ENCODE assay signal across 7 cellular contexts in genomic region chr11:27506200-27507182, GRCh38. TPM values are rescaled to one million over a fixed set of nuclear protein-coding genes. Genes with fewer than 3 reads are reported as not detected.
DNase-seq lines count a peak whose midpoint lies in the region; ATAC-seq, FAIRE-seq and TF ChIP-seq lines count a peak whose summit lies in the region.

TSS of gene LIN7C (minus strand) at chr11:27506769. CDS start at chr11:27506752, 17 bp downstream.

- peak within 1 kb of the TSS; percentile 100 for H3K27ac Mint-ChIP-seq in T-helper 2 cell treated with Interferon-gamma antibody and Interleukin-4, amounts not matched to agents 5 μg/mL and 100 μg/mL, for 36 hours
- peak within 1 kb of the TSS; percentile 98 for H3K27ac Mint-ChIP-seq in astrocyte (ENCODE audit: unreplicated experiment)

- peak; percentile 99 for DNase-seq in NCI-H187 treated with DMSO at 0.1 percent for 48 hours (lab: John Stamatoyannopoulos, UW)
- peak; percentile 85 for DNase-seq in T-helper 2 cell treated with Interferon-gamma antibody and Interleukin-4, amounts not matched to agents 5 μg/mL and 100 μg/mL, for 36 hours (ENCODE audit: low spot score)
- DNase-seq in astrocyte (ENCODE audit: low read depth): peak; percentile 84
- peak; percentile 90 to 93 for DNase-seq in hippocampal formation (lab: John Stamatoyannopoulos, UW)
- peak; percentile 76 for DNase-seq in retinal pigment epithelial cell (ENCODE audit: low read depth)

- peak; percentile 89 for ATAC-seq in GM18499 (IDR thresholded peaks at IDR 0.05; ENCODE audit: insufficient read depth, unreplicated experiment)
- peak; percentile 94 for ATAC-seq in HG02943 (IDR thresholded peaks at IDR 0.05; ENCODE audit: low read depth, unreplicated experiment)

- TF ChIP-seq CTCF in astrocyte (IDR thresholded peaks at IDR 0.05; ENCODE audit: insufficient read depth, low read depth, low read length): peak; percentile 3
- TF ChIP-seq CTCF in retinal pigment epithelial cell (conservative IDR thresholded peaks at IDR 0.05; ENCODE audit: low read depth, low read length): peak; percentile 7

- peaks cover 33% of the 10 kb centered on the region for H4K20me1 ChIP-seq in astrocyte (ENCODE audit: insufficient read depth, low read length)

- H3K27me3 ChIP-seq in astrocyte (ENCODE audit: insufficient read depth, low read length): no peaks in the 10 kb centered on the region

- H3K36me3 ChIP-seq in astrocyte (ENCODE audit: insufficient read depth, low read length): peaks cover 8% of the 10 kb centered on the region

- H3K4me3 ChIP-seq in astrocyte (ENCODE audit: insufficient read depth, low read depth, low read length) (peak within 1 kb of the TSS; percentile 100), retinal pigment epithelial cell (ENCODE audit: low read length) (peak within 1 kb of the TSS; percentile 99)

- H3K9me3 ChIP-seq in astrocyte (ENCODE audit: insufficient read depth, low read depth, low read length): no peaks in the 10 kb centered on the region

- no peaks in the 10 kb centered on the region for H3K9me3 Mint-ChIP-seq in T-helper 2 cell treated with Interferon-gamma antibody and Interleukin-4, amounts not matched to agents 5 μg/mL and 100 μg/mL, for 36 hours
- no peaks in the 10 kb centered on the region for H3K9me3 Mint-ChIP-seq in astrocyte (ENCODE audit: unreplicated experiment)

- H3K27ac ChIP-seq in astrocyte (ENCODE audit: low read depth, low read length): peak within 1 kb of the TSS; percentile 98

- peaks cover 12% of the 10 kb centered on the region for H3K36me3 Mint-ChIP-seq in T-helper 2 cell treated with Interferon-gamma antibody and Interleukin-4, amounts not matched to agents 5 μg/mL and 100 μg/mL, for 36 hours (ENCODE audit: low read depth)
- peaks cover 3% of the 10 kb centered on the region for H3K36me3 Mint-ChIP-seq in astrocyte (ENCODE audit: low read depth, unreplicated experiment)

- H3K27me3 Mint-ChIP-seq in T-helper 2 cell treated with Interferon-gamma antibody and Interleukin-4, amounts not matched to agents 5 μg/mL and 100 μg/mL, for 36 hours (ENCODE audit: low read depth): no peaks in the 10 kb centered on the region
- no peaks in the 10 kb centered on the region for H3K27me3 Mint-ChIP-seq in astrocyte (ENCODE audit: low read depth, unreplicated experiment)

- H3K4me1 Mint-ChIP-seq in T-helper 2 cell treated with Interferon-gamma antibody and Interleukin-4, amounts not matched to agents 5 μg/mL and 100 μg/mL, for 36 hours (ENCODE audit: low read depth): peaks cover 32% of the 10 kb centered on the region
- peaks cover 18% of the 10 kb centered on the region for H3K4me1 Mint-ChIP-seq in astrocyte (ENCODE audit: low read depth, unreplicated experiment)

- peaks cover 66% of the 10 kb centered on the region for H3K79me2 ChIP-seq in astrocyte (ENCODE audit: insufficient read depth, low read length)

- no peak for FAIRE-seq in astrocyte (lab: Jason Lieb, UNC)

- H2AFZ ChIP-seq in astrocyte (ENCODE audit: low read depth, low read length): peak within 1 kb of the TSS; percentile 99

- peaks cover 14% of the 10 kb centered on the region for H3K4me1 ChIP-seq in astrocyte (ENCODE audit: insufficient read depth, low read length)

- peak within 1 kb of the TSS; percentile 98 for H3K4me2 ChIP-seq in astrocyte (ENCODE audit: low read length)

- H3K4me3 Mint-ChIP-seq in T-helper 2 cell treated with Interferon-gamma antibody and Interleukin-4, amounts not matched to agents 5 μg/mL and 100 μg/mL, for 36 hours: peak within 1 kb of the TSS; percentile 100
- peak within 1 kb of the TSS; percentile 99 for H3K4me3 Mint-ChIP-seq in astrocyte (ENCODE audit: unreplicated experiment)

- H3K9ac ChIP-seq in astrocyte (ENCODE audit: low read length): peak within 1 kb of the TSS; percentile 99

RNA-seq across cellular contexts. Expression of gene LIN7C, which starts in this region (rescaled TPM):
- total RNA-seq in astrocyte: 34.7 and 38.7 TPM in 2 replicates

Comparison
In these comparisons a context has a peak if more than half of its experiments do, and no peak if none do; other contexts are left out.
1. Peak in every context shown above with its lines: DNase-seq, ATAC-seq, H3K4me3 ChIP-seq and H3K27ac ChIP-seq.